12 cellular contexts compared by ENCODE assay signal in genomic region chr17:77478281-77478680, GRCh38.
A peak's percentile ranks its signal among the peaks of the same experiment; 100 is the strongest.
DNase-seq lines count a peak whose midpoint lies in the region; ATAC-seq and TF ChIP-seq lines count a peak whose summit lies in the region.
"Had no signal": no experiment of that assay in that cellular context is flagged by ENCODE, and none has a peak within 500 bp of the region (broad histone marks: within the 10 kb centered on the region; RNA-seq: fewer than 3 reads in every experiment).

No MANE protein-coding gene starts in this region.

- H3K9me3 Mint-ChIP-seq in chondrocyte (ENCODE audit: low read depth), result no peaks in the 10 kb centered on the region
- H3K9me3 Mint-ChIP-seq: neural progenitor cell had no signal

- peak overlapping the region; percentile 78 for H3K4me2 ChIP-seq in osteoblast (ENCODE audit: insufficient read depth, low read length)
- H3K4me2 ChIP-seq: neural progenitor cell had no signal

- ATAC-seq in GM18861 (IDR thresholded peaks at IDR 0.05; ENCODE audit: unreplicated experiment), result no peak

- DNase-seq in MV-4-11 (lab: John Stamatoyannopoulos, UW), result peak; percentile 23
- DNase-seq in chondrocyte (ENCODE audit: low spot score), result no peak
- no peak for DNase-seq in osteoblast (ENCODE audit: insufficient read length, low spot score, missing footprints)
- DNase-seq in HT-29 (ENCODE audit: low spot score), result no peak
- DNase-seq in kidney glomerular epithelial cell (lab: John Stamatoyannopoulos, UW), result no peak
- no peak for DNase-seq in COLO829 (ENCODE audit: low spot score)
- DNase-seq: effector CD4-positive, alpha-beta T cell; NCI-H2171; SW 1271 had no signal

- H3K4me3 ChIP-seq in ACC112 (ENCODE audit: low read depth, low read length), result no peak overlapping the region
- H3K4me3 ChIP-seq in osteoblast (ENCODE audit: insufficient read depth, low read length), result no peak overlapping the region
- H3K4me3 ChIP-seq: neural progenitor cell had no signal

- H3K4me1 ChIP-seq in ACC112 (ENCODE audit: control insufficient read depth, insufficient read depth, low read length, unreplicated experiment) (peaks cover 43% of the 10 kb centered on the region), osteoblast (ENCODE audit: insufficient read depth, low read length) (peaks cover 49% of the 10 kb centered on the region)

- H3K27me3 Mint-ChIP-seq in chondrocyte (ENCODE audit: low read depth), result no peaks in the 10 kb centered on the region

- TF ChIP-seq CTCF in chondrocyte (IDR thresholded peaks at IDR 0.05), result no peak
- no peak for TF ChIP-seq CTCF in osteoblast (IDR thresholded peaks at IDR 0.05; ENCODE audit: extremely low read depth, low read depth, low read length)

- H3K27me3 ChIP-seq in ACC112 (ENCODE audit: insufficient read depth, low read length), result no peaks in the 10 kb centered on the region
- H3K27me3 ChIP-seq in osteoblast (ENCODE audit: insufficient read depth, low read length), result no peaks in the 10 kb centered on the region
- H3K27me3 ChIP-seq: neural progenitor cell had no signal

- no peak overlapping the region for H3K4me3 Mint-ChIP-seq in chondrocyte (ENCODE audit: unreplicated experiment)

- peaks cover 93% of the 10 kb centered on the region for H4K20me1 ChIP-seq in osteoblast (ENCODE audit: insufficient read depth, low read length)

- H3K36me3 Mint-ChIP-seq in chondrocyte (ENCODE audit: low read depth), result peaks cover 5% of the 10 kb centered on the region

- no peaks in the 10 kb centered on the region for H3K9me3 ChIP-seq in osteoblast (ENCODE audit: low read depth, low read length)

- H3K36me3 ChIP-seq in ACC112 (ENCODE audit: insufficient read depth, low read length) (peaks cover 13% of the 10 kb centered on the region), osteoblast (ENCODE audit: insufficient read depth, low read length) (peaks cover 18% of the 10 kb centered on the region)
- H3K36me3 ChIP-seq: neural progenitor cell had no signal

- H3K79me2 ChIP-seq in ACC112 (ENCODE audit: control insufficient read depth, insufficient read depth, low read length, unreplicated experiment), result peaks cover 89% of the 10 kb centered on the region
- H3K79me2 ChIP-seq in osteoblast (ENCODE audit: insufficient read depth, low read length), result peaks cover 95% of the 10 kb centered on the region

- H3K4me1 Mint-ChIP-seq in chondrocyte (ENCODE audit: low read depth), result peaks cover 72% of the 10 kb centered on the region

- H3K27ac ChIP-seq in ACC112 (ENCODE audit: low read depth, low read length) (peak overlapping the region; percentile 72), osteoblast (ENCODE audit: low read depth, low read length) (peak overlapping the region; percentile 96)
- H3K27ac ChIP-seq: neural progenitor cell had no signal

- H2AFZ ChIP-seq in ACC112 (ENCODE audit: low read length, unreplicated experiment) (no peak overlapping the region), osteoblast (ENCODE audit: low read length) (no peak overlapping the region)
- H2AFZ ChIP-seq: neural progenitor cell had no signal

- H3K27ac Mint-ChIP-seq in chondrocyte (ENCODE audit: unreplicated experiment), result peak overlapping the region; percentile 17
